In the genomic region with DNA sequence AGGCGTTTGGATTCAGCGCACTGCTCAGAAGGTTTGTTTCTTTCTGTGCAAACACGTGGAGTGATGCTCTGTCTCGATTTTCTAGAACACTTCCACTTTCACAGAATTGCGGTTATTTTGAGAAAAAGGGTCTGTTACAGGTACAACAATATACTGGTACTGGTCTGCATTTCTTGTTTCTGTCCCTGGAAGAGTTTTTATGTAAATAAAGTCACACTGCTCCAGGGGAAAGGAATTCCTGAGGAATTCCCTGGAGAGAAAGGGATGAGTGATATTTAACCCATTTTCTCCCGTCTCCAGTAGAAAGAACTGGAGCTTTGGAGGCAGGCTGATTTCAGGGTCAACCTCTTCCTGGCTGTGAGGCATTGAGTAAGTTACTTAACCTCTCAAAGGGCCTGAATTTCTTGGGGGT, we compare ENCODE assay signal across 9 cellular contexts. TPM values are rescaled to one million over a fixed set of nuclear protein-coding genes. Genes with fewer than 3 reads are reported as not detected.
DNase-seq lines count a peak whose midpoint lies in the region; ATAC-seq and TF ChIP-seq lines count a peak whose summit lies in the region.
"Had no signal": no experiment of that assay in that cellular context is flagged by ENCODE, and none has a peak within 500 bp of the region (broad histone marks: within the 10 kb centered on the region; RNA-seq: fewer than 3 reads in every experiment).

No MANE protein-coding gene starts in this region.

- no peaks in the 10 kb centered on the region for H3K9me3 Mint-ChIP-seq in activated T-cell treated with anti-CD3 and anti-CD28 coated beads, Interleukin-2, amount 50 U/mL, for 24 hours
- no peaks in the 10 kb centered on the region for H3K9me3 Mint-ChIP-seq in endothelial cell (ENCODE audit: unreplicated experiment)
- peaks cover 3 to 4% of the 10 kb centered on the region in 2 donors for H3K9me3 Mint-ChIP-seq in stimulated activated naive B cell treated with anti-CD40 and anti-IgM and Interleukin-4, amounts not matched to agents 10 μg/mL and 1 μg/mL and 100 μg/mL, for 72 hours

- H3K27ac Mint-ChIP-seq in activated T-cell treated with anti-CD3 and anti-CD28 coated beads, Interleukin-2, amount 50 U/mL, for 24 hours: peak overlapping the region; percentile 81
- peak overlapping the region; percentile 53 for H3K27ac Mint-ChIP-seq in endothelial cell (ENCODE audit: unreplicated experiment)
- H3K27ac Mint-ChIP-seq in stimulated activated naive B cell treated with anti-CD40 and anti-IgM and Interleukin-4, amounts not matched to agents 10 μg/mL and 1 μg/mL and 100 μg/mL, for 72 hours: peak overlapping the region; percentile 93

- peaks cover 56% of the 10 kb centered on the region for H3K4me1 Mint-ChIP-seq in activated T-cell treated with anti-CD3 and anti-CD28 coated beads, Interleukin-2, amount 50 U/mL, for 24 hours (ENCODE audit: low read depth)
- peaks cover 12% of the 10 kb centered on the region for H3K4me1 Mint-ChIP-seq in endothelial cell (ENCODE audit: unreplicated experiment)
- H3K4me1 Mint-ChIP-seq in stimulated activated naive B cell treated with anti-CD40 and anti-IgM and Interleukin-4, amounts not matched to agents 10 μg/mL and 1 μg/mL and 100 μg/mL, for 72 hours: peaks cover 53 to 64% of the 10 kb centered on the region in 2 donors

- peak; percentile 19 to 32 for ATAC-seq in stimulated activated naive B cell treated with anti-CD40 and anti-IgM and Interleukin-4, amounts not matched to agents 10 μg/mL and 1 μg/mL and 100 μg/mL, for 72 hours (replicated peaks)
- ATAC-seq in GM18861 (IDR thresholded peaks at IDR 0.05; ENCODE audit: unreplicated experiment) (no peak), GM21367 (IDR thresholded peaks at IDR 0.05; ENCODE audit: unreplicated experiment) (no peak)

- peak overlapping the region; percentile 50 for H3K4me3 Mint-ChIP-seq in activated T-cell treated with anti-CD3 and anti-CD28 coated beads, Interleukin-2, amount 50 U/mL, for 24 hours
- H3K4me3 Mint-ChIP-seq in endothelial cell (ENCODE audit: unreplicated experiment): peak overlapping the region; percentile 62
- H3K4me3 Mint-ChIP-seq in stimulated activated naive B cell treated with anti-CD40 and anti-IgM and Interleukin-4, amounts not matched to agents 10 μg/mL and 1 μg/mL and 100 μg/mL, for 72 hours: peak overlapping the region; percentile 62 to 82

- no peak for DNase-seq in activated T-cell treated with anti-CD3 and anti-CD28 coated beads, Interleukin-2, amount 50 U/mL, for 24 hours
- no peak for DNase-seq in activated T-cell treated with anti-CD3 and anti-CD28 coated beads, Interleukin-2, amount 50 U/mL, for 48 hours
- DNase-seq in NAMALWA (ENCODE audit: low spot score): peak; percentile 78
- no peak for DNase-seq in endothelial cell (ENCODE audit: low spot score)
- no peak for DNase-seq in stimulated activated naive B cell treated with anti-CD40 and anti-IgM and Interleukin-4, amounts not matched to agents 10 μg/mL and 1 μg/mL and 100 μg/mL, for 72 hours
- no peak for DNase-seq in dermis blood vessel endothelial cell

- H3K36me3 Mint-ChIP-seq in activated T-cell treated with anti-CD3 and anti-CD28 coated beads, Interleukin-2, amount 50 U/mL, for 24 hours (ENCODE audit: low read depth): no peaks in the 10 kb centered on the region
- H3K36me3 Mint-ChIP-seq in endothelial cell (ENCODE audit: low read depth, unreplicated experiment): no peaks in the 10 kb centered on the region
- peaks cover 4 to 7% of the 10 kb centered on the region in 2 donors for H3K36me3 Mint-ChIP-seq in stimulated activated naive B cell treated with anti-CD40 and anti-IgM and Interleukin-4, amounts not matched to agents 10 μg/mL and 1 μg/mL and 100 μg/mL, for 72 hours

- no peaks in the 10 kb centered on the region for H3K27me3 Mint-ChIP-seq in activated T-cell treated with anti-CD3 and anti-CD28 coated beads, Interleukin-2, amount 50 U/mL, for 24 hours
- H3K27me3 Mint-ChIP-seq in endothelial cell (ENCODE audit: unreplicated experiment): peaks cover 2% of the 10 kb centered on the region
- H3K27me3 Mint-ChIP-seq in stimulated activated naive B cell treated with anti-CD40 and anti-IgM and Interleukin-4, amounts not matched to agents 10 μg/mL and 1 μg/mL and 100 μg/mL, for 72 hours: no peaks in the 10 kb centered on the region

- no peak for TF ChIP-seq CTCF in endothelial cell (IDR thresholded peaks at IDR 0.05; ENCODE audit: unreplicated experiment)

RNA-seq across cellular contexts. Expression of a gene that starts 16.2 kb away (rescaled TPM):
- total RNA-seq in endothelial cell (ENCODE audit: unreplicated experiment): 10.5 TPM
- 5.1 and 8.1 TPM in 2 replicates for total RNA-seq in dermis blood vessel endothelial cell

RNA-seq across cellular contexts. Expression of a gene that starts 48.0 kb away (rescaled TPM):
- not detected for total RNA-seq in endothelial cell (ENCODE audit: unreplicated experiment)
- not detected in 2 replicates for total RNA-seq in dermis blood vessel endothelial cell
- total RNA-seq: lung had no signal

RNA-seq across cellular contexts. Expression of a gene that starts 52.8 kb away (rescaled TPM):
- total RNA-seq in endothelial cell (ENCODE audit: unreplicated experiment) (not detected), dermis blood vessel endothelial cell (not detected in 2 replicates)
- total RNA-seq: lung had no signal

RNA-seq across cellular contexts. Expression of a gene that starts 55.7 kb away (rescaled TPM):
- total RNA-seq in endothelial cell (ENCODE audit: unreplicated experiment) (not detected), dermis blood vessel endothelial cell (not detected in 2 replicates)
- total RNA-seq: lung had no signal

RNA-seq across cellular contexts. Expression of a gene that starts 60.0 kb away (rescaled TPM):
- total RNA-seq in endothelial cell (ENCODE audit: unreplicated experiment) (not detected), dermis blood vessel endothelial cell (not detected in 2 replicates)
- total RNA-seq: lung had no signal

Comparison
In these comparisons a context has a peak if more than half of its experiments do, and no peak if none do; other contexts are left out.
1. ATAC-seq: peak in stimulated activated naive B cell treated with anti-CD40 and anti-IgM and Interleukin-4, amounts not matched to agents 10 μg/mL and 1 μg/mL and 100 μg/mL, for 72 hours (2 of 2); none in GM18861 (single experiment) and GM21367 (single experiment).
2. Peak in every context shown above with its lines, with median percentiles within 50 percentile points of each other: H3K27ac Mint-ChIP-seq and H3K4me3 Mint-ChIP-seq.